ENCODE assay signal across 24 cellular contexts in genomic region chr5:58946232-58946631, GRCh38.
"Had no signal": no experiment of that assay in that cellular context is flagged by ENCODE, and none has a peak within 500 bp of the region (broad histone marks: within the 10 kb centered on the region; RNA-seq: fewer than 3 reads in every experiment).

No MANE protein-coding gene starts in this region.

- H3K36me3 ChIP-seq: brain microvascular endothelial cell, gastrocnemius medialis, left lung, lower lobe of right lung, right lobe of liver, vagina had no signal

- ATAC-seq: gastrocnemius medialis, left lung, lower lobe of right lung, natural killer cell, right lobe of liver had no signal

- H3K4me3 ChIP-seq: gastrocnemius medialis, left lung, lower lobe of right lung, right lobe of liver, skin epidermis, vagina had no signal

- H3K27ac ChIP-seq: brain microvascular endothelial cell, gastrocnemius medialis, left lung, lower lobe of right lung, right lobe of liver, skin epidermis, vagina, VCaP had no signal

- H3K27me3 ChIP-seq: brain microvascular endothelial cell, gastrocnemius medialis, left lung, right lobe of liver, vagina had no signal

- H3K9me3 ChIP-seq: gastrocnemius medialis, left lung, lower lobe of right lung, right lobe of liver, vagina had no signal

- H3K4me1 ChIP-seq: gastrocnemius medialis, left lung, lower lobe of right lung, right lobe of liver, vagina had no signal

- DNase-seq: activated CD4-positive, alpha-beta T cell treated with anti-CD3 and anti-CD28 coated beads for 4 hours; activated CD4-positive, alpha-beta T cell treated with anti-CD3 and anti-CD28 coated beads, Interleukin-2, amount 50 U/mL, for 4 hours; activated effector memory CD4-positive, alpha-beta T cell treated with anti-CD3 and anti-CD28 coated beads, Interleukin-2, amount 50 U/mL, for 16 hours; activated naive CD4-positive, alpha-beta T cell treated with anti-CD3 and anti-CD28 coated beads, Interleukin-2, amount 10 ng/mL, durations not matched to agents 7 days and 5 days; activated naive CD8-positive, alpha-beta T cell treated with anti-CD3 and anti-CD28 coated beads, Interleukin-2, amount 10 ng/mL, durations not matched to agents 7 days and 5 days; activated T-cell treated with anti-CD3 and anti-CD28 coated beads for 4 hours; brain microvascular endothelial cell; caudate nucleus; cortex of kidney; gastrocnemius medialis; glutamatergic neuron; left lung; lower lobe of right lung; mesenchymal stem cell; natural killer cell; right lobe of liver; stimulated activated CD4-positive, alpha-beta T cell treated with anti-CD3 and anti-CD28 coated beads, Interleukin-12 subunit alpha, Interleukin-12 subunit beta, amount 100 ng/mL, for 4 hours; stimulated activated CD4-positive, alpha-beta T cell treated with anti-CD3 and anti-CD28 coated beads, Interleukin-4, amount 100 ng/mL, for 1 hour; T-helper 9 cell had no signal

- FAIRE-seq: astrocyte, TTC549 had no signal
